In the genomic region with DNA sequence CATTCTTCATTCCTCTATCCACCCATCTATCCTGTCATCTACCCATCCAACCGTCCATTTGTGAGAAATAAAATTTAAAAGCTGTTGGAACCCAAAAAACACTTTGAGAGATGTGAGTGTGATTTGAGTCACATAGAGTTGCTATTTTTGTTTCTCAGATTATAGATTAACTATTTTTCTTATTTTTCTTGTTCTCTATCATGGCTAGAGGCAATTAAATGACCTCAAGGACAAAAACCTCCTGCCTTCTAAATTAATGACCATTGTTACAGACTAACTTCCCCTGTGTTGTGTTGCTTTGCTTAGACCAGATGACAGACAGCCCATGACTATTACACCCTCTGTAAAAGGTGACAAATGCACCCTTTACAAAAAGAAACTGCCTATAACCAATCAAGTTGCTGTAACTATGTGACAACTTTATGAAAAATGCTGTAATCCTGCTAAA, we compare ENCODE assay signal across 1 cellular context.
TF ChIP-seq lines count a peak whose summit lies in the region.

No MANE protein-coding gene starts in this region.

TF ChIP-seq in GM12878, 131 proteins besides CTCF, POLR2A, EP300 and RAD21 (continued from another document):
- TF ChIP-seq SKIL (IDR thresholded peaks at IDR 0.05; ENCODE audit: low read depth, poor library complexity, severe bottlenecking) = peak; percentile 86
- TF ChIP-seq SREBF2 (IDR thresholded peaks at IDR 0.05; ENCODE audit: low read length) = no peak
- no peak for TF ChIP-seq CHD4 (IDR thresholded peaks at IDR 0.05)
- TF ChIP-seq TCF12 (IDR thresholded peaks at IDR 0.05; ENCODE audit: low read depth, low read length) = no peak
- peak; percentile 53 to 68; a peak in 2 of 4 replicates for TF ChIP-seq IKZF2 (IDR thresholded peaks at IDR 0.05)
- TF ChIP-seq ZZZ3 (IDR thresholded peaks at IDR 0.05; ENCODE audit: control insufficient read depth, insufficient read length, low read depth) = no peak
- TF ChIP-seq POLR2AphosphoS2 (IDR thresholded peaks at IDR 0.05; ENCODE audit: low read depth, low read length) = no peak
- TF ChIP-seq CBX5 (IDR thresholded peaks at IDR 0.05; ENCODE audit: low read depth) = no peak
- TF ChIP-seq ZBTB4 (CRISPR knock-in tag; IDR thresholded peaks at IDR 0.05) = no peak
- TF ChIP-seq, protein P1, sequence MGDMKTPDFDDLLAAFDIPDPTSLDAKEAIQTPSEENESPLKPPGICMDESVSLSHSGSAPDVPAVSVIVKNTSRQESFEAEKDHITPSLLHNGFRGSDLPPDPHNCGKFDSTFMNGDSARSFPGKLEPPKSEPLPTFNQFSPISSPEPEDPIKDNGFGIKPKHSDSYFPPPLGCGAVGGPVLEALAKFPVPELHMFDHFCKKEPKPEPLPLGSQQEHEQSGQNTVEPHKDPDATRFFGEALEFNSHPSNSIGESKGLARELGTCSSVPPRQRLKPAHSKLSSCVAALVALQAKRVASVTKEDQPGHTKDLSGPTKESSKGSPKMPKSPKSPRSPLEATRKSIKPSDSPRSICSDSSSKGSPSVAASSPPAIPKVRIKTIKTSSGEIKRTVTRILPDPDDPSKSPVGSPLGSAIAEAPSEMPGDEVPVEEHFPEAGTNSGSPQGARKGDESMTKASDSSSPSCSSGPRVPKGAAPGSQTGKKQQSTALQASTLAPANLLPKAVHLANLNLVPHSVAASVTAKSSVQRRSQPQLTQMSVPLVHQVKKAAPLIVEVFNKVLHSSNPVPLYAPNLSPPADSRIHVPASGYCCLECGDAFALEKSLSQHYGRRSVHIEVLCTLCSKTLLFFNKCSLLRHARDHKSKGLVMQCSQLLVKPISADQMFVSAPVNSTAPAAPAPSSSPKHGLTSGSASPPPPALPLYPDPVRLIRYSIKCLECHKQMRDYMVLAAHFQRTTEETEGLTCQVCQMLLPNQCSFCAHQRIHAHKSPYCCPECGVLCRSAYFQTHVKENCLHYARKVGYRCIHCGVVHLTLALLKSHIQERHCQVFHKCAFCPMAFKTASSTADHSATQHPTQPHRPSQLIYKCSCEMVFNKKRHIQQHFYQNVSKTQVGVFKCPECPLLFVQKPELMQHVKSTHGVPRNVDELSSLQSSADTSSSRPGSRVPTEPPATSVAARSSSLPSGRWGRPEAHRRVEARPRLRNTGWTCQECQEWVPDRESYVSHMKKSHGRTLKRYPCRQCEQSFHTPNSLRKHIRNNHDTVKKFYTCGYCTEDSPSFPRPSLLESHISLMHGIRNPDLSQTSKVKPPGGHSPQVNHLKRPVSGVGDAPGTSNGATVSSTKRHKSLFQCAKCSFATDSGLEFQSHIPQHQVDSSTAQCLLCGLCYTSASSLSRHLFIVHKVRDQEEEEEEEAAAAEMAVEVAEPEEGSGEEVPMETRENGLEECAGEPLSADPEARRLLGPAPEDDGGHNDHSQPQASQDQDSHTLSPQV (IDR thresholded peaks at IDR 0.05) = peak; percentile 77; the same call in 1 of the 2 replicates
- TF ChIP-seq, protein P2, sequence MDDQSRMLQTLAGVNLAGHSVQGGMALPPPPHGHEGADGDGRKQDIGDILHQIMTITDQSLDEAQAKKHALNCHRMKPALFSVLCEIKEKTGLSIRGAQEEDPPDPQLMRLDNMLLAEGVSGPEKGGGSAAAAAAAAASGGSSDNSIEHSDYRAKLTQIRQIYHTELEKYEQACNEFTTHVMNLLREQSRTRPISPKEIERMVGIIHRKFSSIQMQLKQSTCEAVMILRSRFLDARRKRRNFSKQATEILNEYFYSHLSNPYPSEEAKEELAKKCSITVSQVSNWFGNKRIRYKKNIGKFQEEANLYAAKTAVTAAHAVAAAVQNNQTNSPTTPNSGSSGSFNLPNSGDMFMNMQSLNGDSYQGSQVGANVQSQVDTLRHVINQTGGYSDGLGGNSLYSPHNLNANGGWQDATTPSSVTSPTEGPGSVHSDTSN (IDR thresholded peaks at IDR 0.05; ENCODE audit: insufficient replicate concordance, low read depth, low read length) = peak; percentile 66
